5 cellular contexts compared by ENCODE assay signal in the genomic region with DNA sequence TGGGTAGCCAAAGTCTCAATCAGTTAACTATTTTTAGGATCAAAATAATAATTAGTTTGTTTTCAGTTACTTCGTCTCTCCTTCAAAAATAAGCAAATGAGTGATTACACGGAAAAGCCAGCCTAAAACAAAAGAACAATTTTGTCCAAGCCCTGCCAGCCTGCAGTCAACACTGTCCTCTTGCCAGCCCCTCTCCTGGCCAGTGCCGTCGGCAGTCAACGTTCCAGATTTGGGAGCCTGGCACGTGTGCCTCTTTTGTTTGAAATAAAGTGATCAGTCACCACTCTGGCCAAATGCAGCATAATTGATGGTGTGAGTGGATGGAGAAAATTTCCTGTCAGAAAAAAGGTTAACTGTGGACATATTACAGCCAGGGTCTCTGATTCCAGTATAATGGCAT.
"Had no signal": no experiment of that assay in that cellular context is flagged by ENCODE, and none has a peak within 500 bp of the region (broad histone marks: within the 10 kb centered on the region; RNA-seq: fewer than 3 reads in every experiment).

No MANE protein-coding gene starts in this region.

- H3K36me3 Mint-ChIP-seq: IgD-negative memory B cell had no signal

- H3K4me1 Mint-ChIP-seq: IgD-negative memory B cell had no signal

- H3K9me3 Mint-ChIP-seq: IgD-negative memory B cell had no signal

- H3K4me3 ChIP-seq: K562 had no signal

- DNase-seq: IMR-90 had no signal

- H3K27ac ChIP-seq: HL-60 had no signal

- H3K4me3 Mint-ChIP-seq: IgD-negative memory B cell had no signal

- ATAC-seq: HepG2, K562 had no signal

- H3K27ac Mint-ChIP-seq: IgD-negative memory B cell had no signal
